Comparison of ENCODE assay signal across 10 cellular contexts in genomic region chr3:41026394-41027177, GRCh38.
DNase-seq lines count a peak whose midpoint lies in the region; ATAC-seq, FAIRE-seq and TF ChIP-seq lines count a peak whose summit lies in the region.
"Had no signal": no experiment of that assay in that cellular context is flagged by ENCODE, and none has a peak within 500 bp of the region (broad histone marks: within the 10 kb centered on the region; RNA-seq: fewer than 3 reads in every experiment).

No MANE protein-coding gene starts in this region.

- H3K27ac Mint-ChIP-seq in stimulated activated naive CD8-positive, alpha-beta T cell treated with anti-CD3 and anti-CD28 coated beads, Interleukin-15, amount 100 ng/mL, for 72 hours = no peak overlapping the region

- H3K4me3 ChIP-seq in pancreas = no peak overlapping the region

- DNase-seq in H4 (ENCODE audit: low spot score) = peak; percentile 3
- peak; percentile 50 for DNase-seq in SW480 (ENCODE audit: low spot score)
- DNase-seq in glomerular visceral epithelial cell (ENCODE audit: extremely low spot score) = peak; percentile 25
- peak in 3 of 6 donors; percentile 9 to 24 (median 23) for DNase-seq in pancreas
- DNase-seq in stimulated activated naive CD8-positive, alpha-beta T cell treated with anti-CD3 and anti-CD28 coated beads, Interleukin-15, amount 100 ng/mL, for 72 hours = no peak
- DNase-seq in NCI-H2107 (lab: John Stamatoyannopoulos, UW) = no peak
- no peak for DNase-seq in activated effector memory CD4-positive, alpha-beta T cell treated with anti-CD3 and anti-CD28 coated beads, Interleukin-2, amount 50 U/mL, for 16 hours
- DNase-seq: HCEC 1CT, NCI-H345 had no signal

- H3K36me3 ChIP-seq in pancreas = no peaks in the 10 kb centered on the region

- H3K4me3 Mint-ChIP-seq in stimulated activated naive CD8-positive, alpha-beta T cell treated with anti-CD3 and anti-CD28 coated beads, Interleukin-15, amount 100 ng/mL, for 72 hours = no peak overlapping the region

- 13 to 22% methylated on average over 3 of the region's 3 CpGs for WGBS in pancreas, 2 donors

- no peaks in the 10 kb centered on the region for H3K4me1 ChIP-seq in pancreas

- no peak for FAIRE-seq in pancreas (lab: Jason Lieb, UNC)

- no peaks in the 10 kb centered on the region for H3K9me3 Mint-ChIP-seq in stimulated activated naive CD8-positive, alpha-beta T cell treated with anti-CD3 and anti-CD28 coated beads, Interleukin-15, amount 100 ng/mL, for 72 hours

- no peaks in the 10 kb centered on the region for H3K27me3 Mint-ChIP-seq in stimulated activated naive CD8-positive, alpha-beta T cell treated with anti-CD3 and anti-CD28 coated beads, Interleukin-15, amount 100 ng/mL, for 72 hours

- H3K27me3 ChIP-seq in pancreas = no peaks in the 10 kb centered on the region

- intact Hi-C loops in pancreas (cut with DNase I) = no loop called here

- H3K9me3 ChIP-seq in pancreas = no peaks in the 10 kb centered on the region

- TF ChIP-seq CTCF in pancreas (IDR thresholded peaks at IDR 0.05) = no peak

- ATAC-seq in pancreas = peak in 3 of 4 donors; percentile 65 to 85 (median 66)
- no peak for ATAC-seq in stimulated activated naive CD8-positive, alpha-beta T cell treated with anti-CD3 and anti-CD28 coated beads, Interleukin-15, amount 100 ng/mL, for 72 hours
- no peak for ATAC-seq in GM21529 (IDR thresholded peaks at IDR 0.05; ENCODE audit: unreplicated experiment)

- H3K4me1 Mint-ChIP-seq in stimulated activated naive CD8-positive, alpha-beta T cell treated with anti-CD3 and anti-CD28 coated beads, Interleukin-15, amount 100 ng/mL, for 72 hours = no peaks in the 10 kb centered on the region

- H3K27ac ChIP-seq in pancreas = no peak overlapping the region

Comparison
In these comparisons a context has a peak if more than half of its experiments do, and no peak if none do; other contexts are left out.
1. DNase-seq: peak in H4 (single experiment), SW480 (single experiment) and glomerular visceral epithelial cell (single experiment); none in stimulated activated naive CD8-positive, alpha-beta T cell treated with anti-CD3 and anti-CD28 coated beads, Interleukin-15, amount 100 ng/mL, for 72 hours (0 of 2), NCI-H2107 (single experiment) and activated effector memory CD4-positive, alpha-beta T cell treated with anti-CD3 and anti-CD28 coated beads, Interleukin-2, amount 50 U/mL, for 16 hours (single experiment).
2. ATAC-seq: peak in pancreas (3 of 4); none in stimulated activated naive CD8-positive, alpha-beta T cell treated with anti-CD3 and anti-CD28 coated beads, Interleukin-15, amount 100 ng/mL, for 72 hours (single experiment) and GM21529 (single experiment).